ENCODE assay signal across 8 cellular contexts in genomic region chr14:49687942-49688700, GRCh38. TPM values are rescaled to one million over a fixed set of nuclear protein-coding genes. Genes with fewer than 3 reads are reported as not detected.
DNase-seq lines count a peak whose midpoint lies in the region; ATAC-seq and TF ChIP-seq lines count a peak whose summit lies in the region.

TSS of gene POLE2 (minus strand) at chr14:49688214. CDS start at chr14:49688203, 11 bp downstream.

- 4 to 10% (median 6%) methylated on average over 27 to 67 of the region's 67 CpGs for WGBS in adrenal gland, 4 donors

- TF ChIP-seq CTCF in GM12865 (IDR thresholded peaks at IDR 0.05; ENCODE audit: insufficient read depth, low read depth, low read length, missing control alignments) (no peak), adrenal gland (IDR thresholded peaks at IDR 0.05) (no peak), left ventricle myocardium inferior (IDR thresholded peaks at IDR 0.05; ENCODE audit: borderline replicate concordance) (peak; percentile 18), progenitor cell of endocrine pancreas (IDR thresholded peaks at IDR 0.05; ENCODE audit: unreplicated experiment) (no peak), upper lobe of right lung (IDR thresholded peaks at IDR 0.05) (no peak)

- no peaks in the 10 kb centered on the region for H3K9me3 Mint-ChIP-seq in progenitor cell of endocrine pancreas (ENCODE audit: low read depth)

- H3K27ac Mint-ChIP-seq in progenitor cell of endocrine pancreas: peak within 1 kb of the TSS; percentile 95

- H3K4me3 Mint-ChIP-seq in progenitor cell of endocrine pancreas (ENCODE audit: low read depth): peak within 1 kb of the TSS; percentile 86

- H3K36me3 ChIP-seq in adrenal gland (replicated peaks in 1 of 2) (no peaks in the 10 kb centered on the region), left ventricle myocardium inferior (no peaks in the 10 kb centered on the region), upper lobe of right lung (no peaks in the 10 kb centered on the region)

- H3K9me3 ChIP-seq in adrenal gland (replicated peaks in 1 of 3) (no peaks in the 10 kb centered on the region), left ventricle myocardium inferior (replicated peaks) (no peaks in the 10 kb centered on the region), upper lobe of right lung (no peaks in the 10 kb centered on the region)

- intact Hi-C loops in adrenal gland (cut with DNase I): no loop called here
- intact Hi-C loops in left ventricle myocardium inferior (cut with micrococcal nuclease): no loop called here
- intact Hi-C loops in upper lobe of right lung (cut with DNase I): no loop called here

- peak in 1 of 2 donors; percentile 12 for TF ChIP-seq POLR2A in adrenal gland (IDR thresholded peaks at IDR 0.05)

- no peaks in the 10 kb centered on the region for H3K36me3 Mint-ChIP-seq in progenitor cell of endocrine pancreas (ENCODE audit: insufficient read depth)

- H3K27me3 ChIP-seq in adrenal gland: no peaks in the 10 kb centered on the region
- H3K27me3 ChIP-seq in left ventricle myocardium inferior (ENCODE audit: low read depth): no peaks in the 10 kb centered on the region
- H3K27me3 ChIP-seq in upper lobe of right lung: no peaks in the 10 kb centered on the region

- H3K27ac ChIP-seq in adrenal gland (peak within 1 kb of the TSS in 4 of 5 donors; percentile 46 to 87 (median 72)), left ventricle myocardium inferior (replicated peaks) (peak within 1 kb of the TSS; percentile 84), upper lobe of right lung (peak within 1 kb of the TSS; percentile 84)

- H3K4me3 ChIP-seq in GM12865 (ENCODE audit: low read depth, low read length) (peak within 1 kb of the TSS; percentile 91), adrenal gland (peak within 1 kb of the TSS in 3 of 4 donors; percentile 50 to 67 (median 63)), left ventricle myocardium inferior (peak within 1 kb of the TSS; percentile 77), upper lobe of right lung (peak within 1 kb of the TSS; percentile 82)

- peaks cover 5 to 7% of the 10 kb centered on the region in 2 donors for H3K4me1 ChIP-seq in adrenal gland (replicated peaks in 1 of 2)
- H3K4me1 ChIP-seq in left ventricle myocardium inferior: peaks cover 28% of the 10 kb centered on the region
- H3K4me1 ChIP-seq in upper lobe of right lung: peaks cover 6% of the 10 kb centered on the region

- H3K27me3 Mint-ChIP-seq in progenitor cell of endocrine pancreas: no peaks in the 10 kb centered on the region

- ATAC-seq in HG02571 (IDR thresholded peaks at IDR 0.05; ENCODE audit: unreplicated experiment) (peak; percentile 73), upper lobe of right lung (peak; percentile 91)

- DNase-seq in GM12865 (ENCODE audit: low read depth) (peak; percentile 89), NCI-H1048 (lab: John Stamatoyannopoulos, UW) (peak; percentile 10), T-helper 1 cell (peak; percentile 38 to 83 (median 61)), adrenal gland (peak; percentile 60 to 78 (median 72)), left ventricle myocardium inferior (peak; percentile 78), progenitor cell of endocrine pancreas (ENCODE audit: low spot score, unreplicated experiment) (peak; percentile 67), upper lobe of right lung (peak; percentile 90)

- peaks cover 17% of the 10 kb centered on the region for H3K4me1 Mint-ChIP-seq in progenitor cell of endocrine pancreas (ENCODE audit: low read depth)

RNA-seq across cellular contexts. Expression of gene POLE2, which starts in this region (rescaled TPM):
- 1 to 10 TPM in 6 of 8 donors, under 1 TPM in 2; 0.95 to 6.5 (median 1.5) TPM for total RNA-seq in adrenal gland
- 1 to 10 TPM; 2.2 to 4.4 (median 2.6) TPM for polyA plus RNA-seq in adrenal gland
- 0.69 TPM for total RNA-seq in left ventricle myocardium inferior
- 12.9 and 14.9 TPM in 2 replicates for total RNA-seq in progenitor cell of endocrine pancreas
- total RNA-seq in upper lobe of right lung: 0.98 TPM

Comparison
In these comparisons a context has a peak if more than half of its experiments do, and no peak if none do; other contexts are left out.
1. Peak in every context shown above with its lines: DNase-seq, ATAC-seq, H3K4me3 ChIP-seq and H3K27ac ChIP-seq.
2. Peak in DNase-seq, H3K4me3 ChIP-seq and H3K27ac ChIP-seq in left ventricle myocardium inferior; RNA of the gene not detected or under 1 TPM.
3. Peak in DNase-seq, ATAC-seq, H3K4me3 ChIP-seq and H3K27ac ChIP-seq in upper lobe of right lung; RNA of the gene not detected or under 1 TPM.
4. DNase-seq: peak in every context shown above with its lines; median percentile 90 in upper lobe of right lung; 89 in GM12865; 78 in left ventricle myocardium inferior; 72 in adrenal gland; 67 in progenitor cell of endocrine pancreas; 61 in T-helper 1 cell; 10 in NCI-H1048.